18 cellular contexts compared by ENCODE assay signal in genomic region chr14:41146391-41146790, GRCh38.
DNase-seq lines count a peak whose midpoint lies in the region; ATAC-seq and TF ChIP-seq lines count a peak whose summit lies in the region.
"Had no signal": no experiment of that assay in that cellular context is flagged by ENCODE, and none has a peak within 500 bp of the region (broad histone marks: within the 10 kb centered on the region; RNA-seq: fewer than 3 reads in every experiment).

No MANE protein-coding gene starts in this region.

- TF ChIP-seq CTCF in GM23338 (conservative IDR thresholded peaks at IDR 0.05; ENCODE audit: low read depth in 2 of 2) = no peak
- TF ChIP-seq CTCF in neural progenitor cell (IDR thresholded peaks at IDR 0.05) = no peak
- no peak for TF ChIP-seq CTCF in esophagus squamous epithelium (IDR thresholded peaks at IDR 0.05)

- intact Hi-C loops in esophagus squamous epithelium (cut with DNase I) = no loop called here

- TF ChIP-seq POLR2A in esophagus squamous epithelium (IDR thresholded peaks at IDR 0.05) = no peak

- H3K79me2 ChIP-seq in GM23338 (replicated peaks; ENCODE audit: insufficient read depth) = no peaks in the 10 kb centered on the region
- no peaks in the 10 kb centered on the region for H3K79me2 ChIP-seq in neural progenitor cell (ENCODE audit: low read depth)

- H3K4me3 Mint-ChIP-seq in GM23338 (no peak overlapping the region), neural progenitor cell (no peak overlapping the region)
- H3K4me3 Mint-ChIP-seq: CD14-positive monocyte; CD8-positive, alpha-beta T cell; HFFc6 had no signal

- no peaks in the 10 kb centered on the region for H3K9me2 ChIP-seq in GM23338 (ENCODE audit: insufficient read depth)

- H3K36me3 ChIP-seq in GM23338 (ENCODE audit: insufficient read depth) (no peaks in the 10 kb centered on the region), neural progenitor cell (no peaks in the 10 kb centered on the region), esophagus squamous epithelium (no peaks in the 10 kb centered on the region)

- H4K20me1 ChIP-seq in GM23338 (replicated peaks; ENCODE audit: insufficient read depth) (no peaks in the 10 kb centered on the region), neural progenitor cell (ENCODE audit: low read depth) (no peaks in the 10 kb centered on the region)

- H3K4me2 ChIP-seq in GM23338 = no peak overlapping the region
- H3K4me2 ChIP-seq in neural progenitor cell = no peak overlapping the region
- H3K4me2 ChIP-seq: KMS-11 had no signal

- peak; percentile 11 for DNase-seq in GM23338 (ENCODE audit: low spot score)
- peak; percentile 3 for DNase-seq in HuH-7.5 (ENCODE audit: low spot score)
- DNase-seq in islet precursor cell = peak; percentile 75
- DNase-seq in neural progenitor cell (ENCODE audit: low spot score) = peak; percentile 31
- no peak for DNase-seq in esophagus squamous epithelium (lab: John Stamatoyannopoulos, UW)
- no peak for DNase-seq in superior temporal gyrus (ENCODE audit: extremely low spot score)
- no peak for DNase-seq in NCI-H128 (lab: John Stamatoyannopoulos, UW; ENCODE audit: unreplicated experiment)
- DNase-seq: CD8-positive, alpha-beta T cell; COR-L47; DMS53; GF-D8; GM23248; HCEC 1CT; HFFc6 had no signal

- WGBS in esophagus squamous epithelium, 2 donors = 76% methylated on average over 2 of the region's 2 CpGs

- H3K9ac ChIP-seq in neural progenitor cell = no peak overlapping the region
- H3K9ac ChIP-seq: GM23248, KMS-11 had no signal

- no peak for ATAC-seq in GM23338
- no peak for ATAC-seq in HG02763 (IDR thresholded peaks at IDR 0.05; ENCODE audit: unreplicated experiment)
- ATAC-seq: CD8-positive, alpha-beta T cell had no signal

- H3F3A ChIP-seq in GM23338 (replicated peaks; ENCODE audit: low read depth) = no peaks in the 10 kb centered on the region
- H3F3A ChIP-seq in neural progenitor cell (ENCODE audit: low read depth) = no peaks in the 10 kb centered on the region

- no peaks in the 10 kb centered on the region for H3K36me3 Mint-ChIP-seq in GM23338 (ENCODE audit: low read depth)
- H3K36me3 Mint-ChIP-seq in neural progenitor cell = no peaks in the 10 kb centered on the region
- H3K36me3 Mint-ChIP-seq: CD14-positive monocyte; CD8-positive, alpha-beta T cell had no signal

- no peaks in the 10 kb centered on the region for H3K9me3 ChIP-seq in neural progenitor cell (ENCODE audit: low read depth)
- H3K9me3 ChIP-seq in esophagus squamous epithelium = peaks cover 0 to 6% (median 0%) of the 10 kb centered on the region in 3 donors

- H3K9me3 Mint-ChIP-seq in GM23338 (no peaks in the 10 kb centered on the region), neural progenitor cell (no peaks in the 10 kb centered on the region)
- H3K9me3 Mint-ChIP-seq: CD8-positive, alpha-beta T cell had no signal

- H3K4me1 ChIP-seq in GM23338 (ENCODE audit: insufficient read depth) (no peaks in the 10 kb centered on the region), neural progenitor cell (peaks cover 7% of the 10 kb centered on the region), esophagus squamous epithelium (no peaks in the 10 kb centered on the region)

- H3K27ac Mint-ChIP-seq in GM23338 (no peak overlapping the region), neural progenitor cell (no peak overlapping the region)
- H3K27ac Mint-ChIP-seq: CD14-positive monocyte; CD8-positive, alpha-beta T cell; HFFc6 had no signal

- H3K27ac ChIP-seq in GM23338 (ENCODE audit: low read depth) (no peak overlapping the region), neural progenitor cell (no peak overlapping the region), esophagus squamous epithelium (no peak overlapping the region)
- H3K27ac ChIP-seq: 22Rv1, GM23248, KMS-11 had no signal

- H2AFZ ChIP-seq in GM23338 = no peak overlapping the region
- no peak overlapping the region for H2AFZ ChIP-seq in neural progenitor cell (replicated peaks)
- H2AFZ ChIP-seq: GM23248 had no signal

- no peak overlapping the region for H3K4me3 ChIP-seq in GM23338
- no peak overlapping the region for H3K4me3 ChIP-seq in neural progenitor cell
- no peak overlapping the region for H3K4me3 ChIP-seq in esophagus squamous epithelium
- H3K4me3 ChIP-seq: GM23248 had no signal

- no peaks in the 10 kb centered on the region for H3K27me3 Mint-ChIP-seq in GM23338 (ENCODE audit: insufficient read depth, low read depth, poor library complexity)
- no peaks in the 10 kb centered on the region for H3K27me3 Mint-ChIP-seq in neural progenitor cell (ENCODE audit: insufficient read depth, low read depth)

- H3K27me3 ChIP-seq in GM23338 (ENCODE audit: insufficient read depth) (no peaks in the 10 kb centered on the region), neural progenitor cell (no peaks in the 10 kb centered on the region), esophagus squamous epithelium (no peaks in the 10 kb centered on the region)

- H3K4me1 Mint-ChIP-seq in GM23338 (no peaks in the 10 kb centered on the region), neural progenitor cell (no peaks in the 10 kb centered on the region)
- H3K4me1 Mint-ChIP-seq: CD14-positive monocyte had no signal

TF ChIP-seq in GM23338, 12 proteins besides CTCF, POLR2A, EP300 and RAD21:
- TF ChIP-seq ZNF331 (CRISPR knock-in tag; IDR thresholded peaks at IDR 0.05; ENCODE audit: low read depth) (no peak), ZNF114 (CRISPR knock-in tag; IDR thresholded peaks at IDR 0.05) (no peak), CREB1 (CRISPR knock-in tag; IDR thresholded peaks at IDR 0.05; ENCODE audit: low read depth) (no peak), EZH2phosphoT487 (IDR thresholded peaks at IDR 0.05; ENCODE audit: unreplicated experiment) (no peak), EZH2 (IDR thresholded peaks at IDR 0.05; ENCODE audit: low read depth, unreplicated experiment) (no peak), ETS1 (IDR thresholded peaks at IDR 0.05) (no peak)
TF ChIP-seq in GM23338: peak in this region for 0.

Comparison
In these comparisons a context has a peak if more than half of its experiments do, and no peak if none do; other contexts are left out.
1. DNase-seq: peak in GM23338 (single experiment), HuH-7.5 (single experiment), islet precursor cell (single experiment) and neural progenitor cell (single experiment); none in esophagus squamous epithelium (single experiment), superior temporal gyrus (single experiment) and NCI-H128 (single experiment).